In genomic region chr11:95788921-95789505, GRCh38 we compare ENCODE assay signal across 8 cellular contexts. TPM values are rescaled to one million over a fixed set of nuclear protein-coding genes. Genes with fewer than 3 reads are reported as not detected.
A peak's percentile ranks its signal among the peaks of the same experiment; 100 is the strongest.
DNase-seq lines count a peak whose midpoint lies in the region; ATAC-seq and TF ChIP-seq lines count a peak whose summit lies in the region.

No MANE protein-coding gene starts in this region.

- no peaks in the 10 kb centered on the region for H3K9me3 Mint-ChIP-seq in MCF 10A (ENCODE audit: unreplicated experiment)

- POLR2A ChIA-PET in HEK293 (lab: Yijun Ruan, JAX), result interaction anchor here (0.8 to 4.2 kb wide), 12 partner anchors 8 to 816 kb away, joined by 3 to 19 read pairs (median 4); partner anchors contain the start of genes CCDC82, CWC15, JRKL and KDM4D
- POLR2A ChIA-PET in RWPE1 (lab: Yijun Ruan, JAX; ENCODE audit: low non-redundant PET), result interaction anchor here (0.6 to 0.7 kb wide), 2 partner anchors 31 to 56 kb away, joined by 3 read pairs; no protein-coding TSS in a partner anchor
- POLR2A ChIA-PET in MCF 10A (lab: Yijun Ruan, JAX), result interaction anchor here (0.6 to 7.3 kb wide), 43 partner anchors 9 to 1084 kb away, joined by 3 to 49 read pairs (median 4); partner anchors contain the start of genes CCDC82, CWC15, ENDOD1 and JRKL

- no peaks in the 10 kb centered on the region for H3K4me1 ChIP-seq in HEK293 (ENCODE audit: control insufficient read depth, insufficient read depth, low read length)

- ATAC-seq in left lobe of liver, result no peak
- no peak for ATAC-seq in activated CD4-positive, CD25-positive, alpha-beta regulatory T cell treated with anti-CD3 and anti-CD28 coated beads, Interleukin-2, amount 50 U/mL, for 24 hours

- intact Hi-C loops in MCF 10A (cut with micrococcal nuclease), result loop anchor here (1.0 kb wide), 1 partner anchor 638 kb away; no protein-coding TSS in a partner anchor

- H3K27ac Mint-ChIP-seq in MCF 10A (ENCODE audit: low read depth, unreplicated experiment), result peak overlapping the region; percentile 100

- H3K4me3 ChIP-seq in HEK293 (ENCODE audit: low read depth, low read length), result peak overlapping the region; percentile 99

- peaks cover 38% of the 10 kb centered on the region for H3K36me3 Mint-ChIP-seq in MCF 10A (ENCODE audit: insufficient read depth, unreplicated experiment)

- H3K27me3 Mint-ChIP-seq in MCF 10A (ENCODE audit: insufficient read depth, unreplicated experiment), result no peaks in the 10 kb centered on the region

- H3K9me3 ChIP-seq in HEK293 (ENCODE audit: control insufficient read depth, insufficient read depth, low read depth, low read length), result no peaks in the 10 kb centered on the region

- CTCF ChIA-PET in HEK293 (lab: Yijun Ruan, JAX), result interaction anchor here (0.6 to 1.5 kb wide), 7 partner anchors 11 to 1020 kb away, joined by 3 to 4 read pairs (median 3); no protein-coding TSS in a partner anchor
- CTCF ChIA-PET in RWPE1 (lab: Yijun Ruan, JAX), result interaction anchor here (0.6 kb wide), 3 partner anchors 16 to 534 kb away, joined by 3 to 5 read pairs (median 3); no protein-coding TSS in a partner anchor
- CTCF ChIA-PET in MCF 10A (lab: Yijun Ruan, JAX), result interaction anchor here (0.6 to 2.5 kb wide), 9 partner anchors 9 to 719 kb away, joined by 3 to 8 read pairs (median 3); no protein-coding TSS in a partner anchor

- DNase-seq in DMS79 treated with DMSO at 0.1 percent for 48 hours (lab: John Stamatoyannopoulos, UW), result peak; percentile 37
- DNase-seq in RWPE1 (ENCODE audit: low spot score), result peak; percentile 13
- DNase-seq in MCF 10A (ENCODE audit: unreplicated experiment), result peak; percentile 29
- DNase-seq in islet precursor cell, result peak; percentile 82
- peak; percentile 23 for DNase-seq in stimulated activated CD4-positive, alpha-beta T cell treated with anti-CD3 and anti-CD28 coated beads, Interleukin-4, amount 100 ng/mL, for 1 hour
- no peak for DNase-seq in left lobe of liver (ENCODE audit: low spot score)

- peaks cover 18 to 37% of the 10 kb centered on the region in 2 experiments for H3K36me3 ChIP-seq in HEK293 (ENCODE audit: control insufficient read depth in 2 of 2, insufficient read depth in 1 of 2, low read length in 2 of 2)

- H3K4me1 Mint-ChIP-seq in MCF 10A (ENCODE audit: insufficient read depth, unreplicated experiment), result peaks cover 17% of the 10 kb centered on the region

- H3K27ac ChIP-seq in HEK293 (ENCODE audit: extremely low read depth, low read depth, low read length) (peak overlapping the region; percentile 80), RWPE1 (peak overlapping the region; percentile 95)

- TF ChIP-seq CTCF in HEK293 (tag by site-specific recombination; IDR thresholded peaks at IDR 0.05) (no peak), RWPE1 (conservative IDR thresholded peaks at IDR 0.05; ENCODE audit: low read depth) (no peak), MCF 10A (IDR thresholded peaks at IDR 0.05; ENCODE audit: unreplicated experiment) (peak; percentile 13)

- peak overlapping the region; percentile 97 for H3K4me3 Mint-ChIP-seq in MCF 10A (ENCODE audit: unreplicated experiment)

- no TSS peak for BruUV-seq in MCF 10A (replicated peaks; lab: Mats Ljungman, UMichigan)

TF ChIP-seq in HEK293, 187 proteins besides CTCF, POLR2A, EP300 and RAD21:
- peak; percentile 43; the same call in 1 of the 2 replicates for TF ChIP-seq PBX3 (CRISPR knock-in tag; IDR thresholded peaks at IDR 0.05)
- TF ChIP-seq ZNF660 (tag by site-specific recombination; IDR thresholded peaks at IDR 0.05), result 0 out of 2 replicates have a peak, but pooled peaks have one; percentile 10
- no peak for TF ChIP-seq ZNF571 (tag by site-specific recombination; IDR thresholded peaks at IDR 0.05)
- TF ChIP-seq PATZ1 (tag by site-specific recombination; IDR thresholded peaks at IDR 0.05), result no peak
- TF ChIP-seq ZNF335 (tag by site-specific recombination; conservative IDR thresholded peaks at IDR 0.05), result peak; percentile 94
- no peak for TF ChIP-seq ZNF354C (tag by site-specific recombination; IDR thresholded peaks at IDR 0.05; ENCODE audit: borderline replicate concordance, low read depth)

RNA-seq across cellular contexts. Expression of gene FAM76B, which starts 0.6 kb away (rescaled TPM):
- total RNA-seq in MCF 10A (2022) (25.0 and 28.5 TPM in 2 replicates), left lobe of liver (20.8 TPM)

RNA-seq across cellular contexts. Expression of gene CEP57, which starts 1.3 kb away (rescaled TPM):
- 73.7 and 78.8 TPM in 2 replicates for total RNA-seq in MCF 10A (2022)
- 32.6 TPM for total RNA-seq in left lobe of liver
